Comparison of ENCODE assay signal across 17 cellular contexts in genomic region chr19:2817237-2817829, GRCh38. TPM values are rescaled to one million over a fixed set of nuclear protein-coding genes. Genes with fewer than 3 reads are reported as not detected.
A peak's percentile ranks its signal among the peaks of the same experiment; 100 is the strongest.
DNase-seq lines count a peak whose midpoint lies in the region; FAIRE-seq and TF ChIP-seq lines count a peak whose summit lies in the region.
"Not testable (repeated sequence)": the region's sequence is repeated elsewhere in the genome, so short reads cannot be mapped to it uniquely, and the experiment has no call there.
"Had no signal": no experiment of that assay in that cellular context is flagged by ENCODE, and none has a peak within 500 bp of the region (broad histone marks: within the 10 kb centered on the region; RNA-seq: fewer than 3 reads in every experiment).

No MANE protein-coding gene starts in this region.

- not testable (repeated sequence) for H2AFZ ChIP-seq in osteoblast (ENCODE audit: low read length)

- not testable (repeated sequence) for H3K36me3 ChIP-seq in kidney (ENCODE audit: control insufficient read depth in 1 of 2, insufficient read depth in 2 of 2, low read length in 2 of 2); osteoblast (ENCODE audit: insufficient read depth, low read length)

- TF ChIP-seq CTCF in 22Rv1 (IDR thresholded peaks at IDR 0.05); kidney (IDR thresholded peaks at IDR 0.05; ENCODE audit: borderline replicate concordance, extremely low read depth, insufficient read depth); osteoblast (IDR thresholded peaks at IDR 0.05; ENCODE audit: extremely low read depth, low read depth, low read length): not testable (repeated sequence)

- not testable (repeated sequence) for H3K36me3 Mint-ChIP-seq in IgD-negative memory B cell; T-helper 2 cell treated with Interferon-gamma antibody and Interleukin-4, amounts not matched to agents 5 μg/mL and 100 μg/mL, for 36 hours (ENCODE audit: low read depth)

- not testable (repeated sequence) for FAIRE-seq in kidney (lab: Jason Lieb, UNC)

- not testable (repeated sequence) for H3K27me3 ChIP-seq in osteoblast (ENCODE audit: insufficient read depth, low read length)

- not testable (repeated sequence) for H3K4me1 ChIP-seq in kidney (ENCODE audit: control insufficient read depth in 1 of 2, insufficient read depth in 1 of 2, low read depth in 1 of 2, low read length in 2 of 2); osteoblast (ENCODE audit: insufficient read depth, low read length)

- not testable (repeated sequence) for H3K9ac ChIP-seq in kidney (ENCODE audit: low read length in 2 of 2)

- not testable (repeated sequence) for H3K79me2 ChIP-seq in osteoblast (ENCODE audit: insufficient read depth, low read length)

- not testable (repeated sequence) for H3K9me3 Mint-ChIP-seq in IgD-negative memory B cell; T-helper 2 cell treated with Interferon-gamma antibody and Interleukin-4, amounts not matched to agents 5 μg/mL and 100 μg/mL, for 36 hours

- H3K9me3 ChIP-seq in kidney (ENCODE audit: control insufficient read depth in 1 of 2, low read length in 2 of 2); osteoblast (ENCODE audit: low read depth, low read length): not testable (repeated sequence)

- H3K27ac Mint-ChIP-seq in IgD-negative memory B cell, result peak overlapping the region; percentile 44 to 81 (median 47)
- H3K27ac Mint-ChIP-seq in T-helper 2 cell treated with Interferon-gamma antibody and Interleukin-4, amounts not matched to agents 5 μg/mL and 100 μg/mL, for 36 hours, result peak overlapping the region; percentile 62

- not testable (repeated sequence) for H3K4me3 ChIP-seq in kidney (ENCODE audit: low read length in 2 of 2); osteoblast (ENCODE audit: insufficient read depth, low read length)

- not testable (repeated sequence) for H3K4me1 Mint-ChIP-seq in IgD-negative memory B cell; T-helper 2 cell treated with Interferon-gamma antibody and Interleukin-4, amounts not matched to agents 5 μg/mL and 100 μg/mL, for 36 hours (ENCODE audit: low read depth)

- peak; percentile 3 for DNase-seq in EH (ENCODE audit: low read depth)
- DNase-seq in T-helper 2 cell treated with Interferon-gamma antibody and Interleukin-4, amounts not matched to agents 5 μg/mL and 100 μg/mL, for 36 hours (ENCODE audit: low spot score), result not testable (repeated sequence)
- DNase-seq in amniotic epithelial cell (ENCODE audit: low read depth), result peak; percentile 9
- DNase-seq in epithelial cell of prostate (ENCODE audit: low read depth, low spot score), result peak; percentile 14
- DNase-seq in kidney, result peak; percentile 41
- DNase-seq in osteoblast (ENCODE audit: insufficient read length, low spot score, missing footprints), result peak; percentile 58

- H3K4me2 ChIP-seq in osteoblast (ENCODE audit: insufficient read depth, low read length), result not testable (repeated sequence)

- intact Hi-C loops in kidney (cut with DNase I), result not testable (repeated sequence)

- not testable (repeated sequence) for H4K20me1 ChIP-seq in osteoblast (ENCODE audit: insufficient read depth, low read length)

- not testable (repeated sequence) for H3K27me3 Mint-ChIP-seq in IgD-negative memory B cell; T-helper 2 cell treated with Interferon-gamma antibody and Interleukin-4, amounts not matched to agents 5 μg/mL and 100 μg/mL, for 36 hours (ENCODE audit: low read depth)

- 0 out of 2 replicates have a peak overlapping the region, but pooled peaks have one; percentile 10 for H3K27ac ChIP-seq in 22Rv1
- H3K27ac ChIP-seq in epithelial cell of prostate, result peak overlapping the region; percentile 45
- H3K27ac ChIP-seq in kidney (ENCODE audit: low read depth in 2 of 2, low read length in 2 of 2); osteoblast (ENCODE audit: low read depth, low read length): not testable (repeated sequence)

- peak overlapping the region in 2 of 4 donors; percentile 33 to 78 for H3K4me3 Mint-ChIP-seq in IgD-negative memory B cell
- H3K4me3 Mint-ChIP-seq in T-helper 2 cell treated with Interferon-gamma antibody and Interleukin-4, amounts not matched to agents 5 μg/mL and 100 μg/mL, for 36 hours, result peak overlapping the region; percentile 50

RNA-seq across cellular contexts. Expression of gene ZNF554, which starts 2.3 kb away (rescaled TPM):
- polyA plus RNA-seq in IgD-negative memory B cell, result 4.7 TPM
- total RNA-seq in kidney, result 6.9 TPM
- 3.6 TPM for polyA plus RNA-seq in kidney (ENCODE audit: insufficient read depth, low read depth, low replicate concordance)
- 5.6 and 5.8 TPM in 2 replicates for total RNA-seq in osteoblast

RNA-seq across cellular contexts. Expression of gene ZNF555, which starts 23.9 kb away (rescaled TPM):
- 6.3 TPM for polyA plus RNA-seq in IgD-negative memory B cell
- total RNA-seq in kidney, result 9.8 TPM
- 3.9 TPM for polyA plus RNA-seq in kidney (ENCODE audit: insufficient read depth, low read depth, low replicate concordance)
- 6.2 and 8.0 TPM in 2 replicates for total RNA-seq in osteoblast

RNA-seq across cellular contexts. Expression of gene THOP1, which starts 32.0 kb away (rescaled TPM):
- polyA plus RNA-seq in IgD-negative memory B cell, result 54.4 TPM
- total RNA-seq in kidney, result 42.9 TPM
- polyA plus RNA-seq in kidney (ENCODE audit: insufficient read depth, low read depth, low replicate concordance), result 36.8 TPM
- 45.6 and 49.5 TPM in 2 replicates for total RNA-seq in osteoblast

RNA-seq across cellular contexts. Expression of gene SGTA, which starts 34.3 kb away (rescaled TPM):
- polyA plus RNA-seq in IgD-negative memory B cell (44.2 TPM), kidney (ENCODE audit: insufficient read depth, low read depth, low replicate concordance) (66.2 TPM)
- total RNA-seq in kidney (50.4 TPM), osteoblast (35.9 and 38.7 TPM in 2 replicates)

RNA-seq across cellular contexts. Expression of gene ZNF556, which starts 49.8 kb away (rescaled TPM):
- polyA plus RNA-seq in IgD-negative memory B cell, result not detected
- total RNA-seq in kidney, result 0.76 TPM
- 0.56 TPM for polyA plus RNA-seq in kidney (ENCODE audit: insufficient read depth, low read depth, low replicate concordance)
- total RNA-seq in osteoblast, result not detected in 2 replicates
- total RNA-seq: activated CD4-positive, alpha-beta memory T cell treated with anti-CD3 and anti-CD28 coated beads, Interleukin-2, amount 10 ng/mL, durations not matched to agents 7 days and 5 days; activated T-helper 2 cell treated with anti-CD3 and anti-CD28 coated beads, Interferon-gamma antibody, Interleukin-2, Interleukin-4, amounts not matched to agents 10 μg/mL and 5 μg/mL and 100 μg/mL, durations not matched to agents 14 hours and 24 hours and 36 hours; CD4-positive, alpha-beta memory T cell; chondrocyte; endothelial cell of umbilical vein; naive thymus-derived CD4-positive, alpha-beta T cell; osteocyte; T-helper 1 cell treated with Interleukin-12 subunit alpha and Interleukin-12 subunit beta and Interleukin-4 antibody, amounts not matched to agents 30 ng/mL and 1 ng/mL, for 36 hours had no signal
- polyA plus RNA-seq: CD4-positive, alpha-beta memory T cell; liver; naive thymus-derived CD4-positive, alpha-beta T cell had no signal
